10 cellular contexts compared by ENCODE assay signal in genomic region chr3:140842984-140843649, GRCh38.
DNase-seq lines count a peak whose midpoint lies in the region; ATAC-seq, FAIRE-seq and TF ChIP-seq lines count a peak whose summit lies in the region.
"Had no signal": no experiment of that assay in that cellular context is flagged by ENCODE, and none has a peak within 500 bp of the region (broad histone marks: within the 10 kb centered on the region; RNA-seq: fewer than 3 reads in every experiment).

No MANE protein-coding gene starts in this region.

- H3K4me1 ChIP-seq in endodermal cell (ENCODE audit: control insufficient read depth, insufficient read depth, low read length) (no peaks in the 10 kb centered on the region), prostate gland (replicated peaks) (no peaks in the 10 kb centered on the region), small intestine (ENCODE audit: control insufficient read depth in 2 of 2, insufficient read depth in 1 of 2, low read depth in 1 of 2, low read length in 1 of 2) (no peaks in the 10 kb centered on the region)

- H3K36me3 ChIP-seq in endodermal cell (ENCODE audit: control insufficient read depth, insufficient read depth, low read length), result no peaks in the 10 kb centered on the region
- H3K36me3 ChIP-seq in prostate gland, result no peaks in the 10 kb centered on the region
- no peaks in the 10 kb centered on the region for H3K36me3 ChIP-seq in small intestine (ENCODE audit: control insufficient read depth in 2 of 2, insufficient read depth in 2 of 2, low read length in 2 of 2)

- no peak for TF ChIP-seq CTCF in endodermal cell (conservative IDR thresholded peaks at IDR 0.05)
- TF ChIP-seq CTCF in prostate gland (IDR thresholded peaks at IDR 0.05), result no peak

- FAIRE-seq in small intestine (lab: Jason Lieb, UNC), result no peak
- FAIRE-seq in HTR-8/SVneo (lab: Jason Lieb, UNC), result no peak

- H3K27ac Mint-ChIP-seq in endodermal cell, result no peak overlapping the region

- ATAC-seq in GM18519 (IDR thresholded peaks at IDR 0.05; ENCODE audit: low FRiP score, unreplicated experiment) (peak; percentile 94), GM21717 (IDR thresholded peaks at IDR 0.05; ENCODE audit: unreplicated experiment) (peak; percentile 95), HG03378 (IDR thresholded peaks at IDR 0.05; ENCODE audit: unreplicated experiment) (peak; percentile 97)

- no peak for TF ChIP-seq POLR2A in prostate gland (IDR thresholded peaks at IDR 0.05)

- no peaks in the 10 kb centered on the region for H3K9me3 Mint-ChIP-seq in endodermal cell

- no peak overlapping the region for H3K9ac ChIP-seq in endodermal cell (ENCODE audit: extremely low read depth, low read length, poor library complexity, severe bottlenecking)

- H3K36me3 Mint-ChIP-seq in endodermal cell (ENCODE audit: low read depth), result no peaks in the 10 kb centered on the region

- intact Hi-C loops in prostate gland (cut with DNase I), result no loop called here

- DNase-seq in endodermal cell (no peak), prostate gland (ENCODE audit: low spot score) (no peak), small intestine (no peak), HTR-8/SVneo (ENCODE audit: insufficient read length, low spot score) (no peak), HPDE6-E6E7 (ENCODE audit: extremely low spot score) (no peak)
- DNase-seq: activated CD4-positive, alpha-beta T cell treated with anti-CD3 and anti-CD28 coated beads, Interleukin-2, amount 50 U/mL, for 1 hour; DMS 273 treated with DMSO at 0.1 percent for 48 hours had no signal

- H3K9me3 ChIP-seq in endodermal cell (ENCODE audit: control insufficient read depth, low read length), result no peaks in the 10 kb centered on the region
- no peaks in the 10 kb centered on the region for H3K9me3 ChIP-seq in prostate gland
- no peaks in the 10 kb centered on the region for H3K9me3 ChIP-seq in small intestine (ENCODE audit: control insufficient read depth, low read depth)

- H3K4me3 ChIP-seq in endodermal cell (ENCODE audit: low read length), result no peak overlapping the region
- no peak overlapping the region for H3K4me3 ChIP-seq in prostate gland
- no peak overlapping the region for H3K4me3 ChIP-seq in small intestine (ENCODE audit: low read depth in 1 of 2, low read length in 2 of 2)

- H3K27me3 Mint-ChIP-seq in endodermal cell (ENCODE audit: insufficient read depth), result no peaks in the 10 kb centered on the region

- no peak overlapping the region for H3K4me3 Mint-ChIP-seq in endodermal cell

- H3K27me3 ChIP-seq in endodermal cell (ENCODE audit: control insufficient read depth, insufficient read depth, low read length, poor library complexity, severe bottlenecking), result no peaks in the 10 kb centered on the region
- peaks cover 4% of the 10 kb centered on the region for H3K27me3 ChIP-seq in prostate gland (replicated peaks; ENCODE audit: insufficient read depth)
- no peaks in the 10 kb centered on the region for H3K27me3 ChIP-seq in small intestine (ENCODE audit: control insufficient read depth in 2 of 2, insufficient read depth in 2 of 2, low read length in 2 of 2)

- 83 to 87% methylated on average over 3 to 4 of the region's 4 CpGs for WGBS in endodermal cell (ENCODE audit: insufficient coverage in 1 of 2, insufficient read length in 1 of 2), 2 experiments
- 92% methylated on average over 4 of the region's 4 CpGs for WGBS in prostate gland
- WGBS in small intestine, 3 donors, result 75 to 76% (median 76%) methylated on average over 4 of the region's 4 CpGs

- peaks cover 6% of the 10 kb centered on the region for H3K4me1 Mint-ChIP-seq in endodermal cell

- H3K27ac ChIP-seq in endodermal cell (ENCODE audit: low read depth, low read length) (peak overlapping the region; percentile 8), prostate gland (no peak overlapping the region), small intestine (ENCODE audit: low read depth in 1 of 2, low read length in 1 of 2) (no peak overlapping the region)
